ENCODE assay signal across 9 cellular contexts in genomic region chr10:124936813-124937212, GRCh38.
"Had no signal": no experiment of that assay in that cellular context is flagged by ENCODE, and none has a peak within 500 bp of the region (broad histone marks: within the 10 kb centered on the region; RNA-seq: fewer than 3 reads in every experiment).

No MANE protein-coding gene starts in this region.

- H2AFZ ChIP-seq: GM23248, GM23338 had no signal

- H3K27ac ChIP-seq: GM23248 had no signal

- H3K4me3 ChIP-seq: GM23248, GM23338, HAP-1 had no signal

- ATAC-seq: GM23338, HCT116 had no signal

- H3K4me2 ChIP-seq: GM23338 had no signal

- H3K9ac ChIP-seq: GM23248 had no signal

- DNase-seq: GM23248, GOT3, H7, H9, HCEC 1CT, HFFc6 had no signal

- H3K9me3 Mint-ChIP-seq: HFFc6 had no signal

- H3K36me3 ChIP-seq: HAP-1 had no signal

- H3K4me3 Mint-ChIP-seq: GM23338, H9, HFFc6 had no signal

- H3K27ac Mint-ChIP-seq: GM23338 had no signal
